Comparison of ENCODE assay signal across 9 cellular contexts in the genomic region with DNA sequence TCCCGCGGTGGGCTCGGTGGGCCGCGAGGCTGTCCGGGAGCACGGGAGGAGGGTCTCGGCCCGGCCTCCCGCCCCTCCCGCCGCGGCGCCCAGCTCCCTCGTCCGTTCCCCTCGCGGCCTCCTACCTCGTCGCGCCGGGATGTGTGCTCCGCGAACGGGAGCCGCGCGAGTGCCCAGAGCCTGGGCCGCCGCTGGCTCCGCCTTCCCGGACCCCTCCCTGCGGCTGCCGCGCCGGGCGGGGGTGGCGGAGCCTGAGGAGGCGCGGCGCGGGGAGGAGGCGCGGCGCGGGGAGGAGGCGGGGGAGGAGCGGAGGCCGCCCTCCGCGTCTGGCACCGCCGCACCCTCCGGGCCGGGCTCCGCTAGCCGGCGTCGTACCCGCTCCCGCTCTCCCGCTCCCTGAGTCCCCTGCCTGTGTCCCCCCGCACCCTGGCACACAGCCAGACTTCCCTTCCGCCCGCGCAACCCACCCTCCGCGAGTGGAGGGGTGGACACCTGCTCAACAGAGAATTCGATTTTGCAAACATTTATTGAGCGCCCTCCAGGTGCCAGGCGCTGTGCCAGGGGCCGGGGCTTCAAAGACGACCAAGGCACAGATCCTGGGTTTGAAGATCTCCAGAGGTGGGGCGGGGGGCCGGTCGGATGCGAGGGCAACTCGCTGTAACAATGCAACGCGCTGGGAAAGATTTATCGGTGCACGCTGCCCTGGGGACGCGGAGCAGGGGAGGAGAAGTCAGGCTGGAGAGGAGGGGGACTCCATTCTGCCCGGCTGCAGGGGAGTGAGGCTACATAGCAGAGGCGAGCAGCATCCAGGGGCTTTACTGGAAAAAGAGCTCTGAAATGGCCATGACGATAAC. TPM values are rescaled to one million over a fixed set of nuclear protein-coding genes. Genes with fewer than 3 reads are reported as not detected.
A peak's percentile ranks its signal among the peaks of the same experiment; 100 is the strongest.
DNase-seq lines count a peak whose midpoint lies in the region; ATAC-seq and TF ChIP-seq lines count a peak whose summit lies in the region.
"Had no signal": no experiment of that assay in that cellular context is flagged by ENCODE, and none has a peak within 500 bp of the region (broad histone marks: within the 10 kb centered on the region; RNA-seq: fewer than 3 reads in every experiment).

A gene with protein sequence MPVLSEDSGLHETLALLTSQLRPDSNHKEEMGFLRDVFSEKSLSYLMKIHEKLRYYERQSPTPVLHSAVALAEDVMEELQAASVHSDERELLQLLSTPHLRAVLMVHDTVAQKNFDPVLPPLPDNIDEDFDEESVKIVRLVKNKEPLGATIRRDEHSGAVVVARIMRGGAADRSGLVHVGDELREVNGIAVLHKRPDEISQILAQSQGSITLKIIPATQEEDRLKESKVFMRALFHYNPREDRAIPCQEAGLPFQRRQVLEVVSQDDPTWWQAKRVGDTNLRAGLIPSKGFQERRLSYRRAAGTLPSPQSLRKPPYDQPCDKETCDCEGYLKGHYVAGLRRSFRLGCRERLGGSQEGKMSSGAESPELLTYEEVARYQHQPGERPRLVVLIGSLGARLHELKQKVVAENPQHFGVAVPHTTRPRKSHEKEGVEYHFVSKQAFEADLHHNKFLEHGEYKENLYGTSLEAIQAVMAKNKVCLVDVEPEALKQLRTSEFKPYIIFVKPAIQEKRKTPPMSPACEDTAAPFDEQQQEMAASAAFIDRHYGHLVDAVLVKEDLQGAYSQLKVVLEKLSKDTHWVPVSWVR (minus strand): TSS at position 171 of the 854 bp plus-strand sequence. CDS start 1,240 bp downstream, outside the sequence.

- TF ChIP-seq CTCF in body of pancreas (IDR thresholded peaks at IDR 0.05), result no peak

- H3K27me3 Mint-ChIP-seq in T-helper 1 cell treated with Interleukin-12 subunit alpha and Interleukin-12 subunit beta and Interleukin-4 antibody, amounts not matched to agents 30 μg/mL and 1 μg/mL, for 36 hours (ENCODE audit: low read depth), result peaks cover 62% of the 10 kb centered on the region

- H3K36me3 ChIP-seq in body of pancreas (replicated peaks in 1 of 2; ENCODE audit: insufficient read depth in 1 of 2, low read depth in 2 of 2), result no peaks in the 10 kb centered on the region

- peak; percentile 91 for ATAC-seq in body of pancreas
- no peak for ATAC-seq in HG02884 (IDR thresholded peaks at IDR 0.05; ENCODE audit: unreplicated experiment)
- ATAC-seq in HG03439 (IDR thresholded peaks at IDR 0.05; ENCODE audit: unreplicated experiment), result no peak

- no peaks in the 10 kb centered on the region for H3K36me3 Mint-ChIP-seq in T-helper 1 cell treated with Interleukin-12 subunit alpha and Interleukin-12 subunit beta and Interleukin-4 antibody, amounts not matched to agents 30 μg/mL and 1 μg/mL, for 36 hours (ENCODE audit: low read depth)

- H3K27me3 ChIP-seq in body of pancreas, result no peaks in the 10 kb centered on the region

- intact Hi-C loops in body of pancreas (cut with DNase I), result no loop called here

- H3K4me3 Mint-ChIP-seq in T-helper 1 cell treated with Interleukin-12 subunit alpha and Interleukin-12 subunit beta and Interleukin-4 antibody, amounts not matched to agents 30 μg/mL and 1 μg/mL, for 36 hours, result peak within 1 kb of the TSS; percentile 75

- DNase-seq in D341Med (ENCODE audit: low spot score) (peak; percentile 98), LoVo (ENCODE audit: low spot score) (peak; percentile 84), body of pancreas (peak; percentile 64 to 77 (median 70)), hippocampal formation (lab: John Stamatoyannopoulos, UW) (peak; percentile 17 to 29), pulmonary artery endothelial cell (ENCODE audit: low read depth, low spot score) (no peak)

- no peaks in the 10 kb centered on the region for H3K9me3 Mint-ChIP-seq in T-helper 1 cell treated with Interleukin-12 subunit alpha and Interleukin-12 subunit beta and Interleukin-4 antibody, amounts not matched to agents 30 μg/mL and 1 μg/mL, for 36 hours

- H3K4me3 ChIP-seq in body of pancreas, result peak within 1 kb of the TSS; percentile 48 to 52

- peak within 1 kb of the TSS; percentile 59 to 79 (median 68) for H3K27ac ChIP-seq in body of pancreas

- no peaks in the 10 kb centered on the region for H3K9me3 ChIP-seq in body of pancreas

- peaks cover 26% of the 10 kb centered on the region for H3K4me1 ChIP-seq in body of pancreas

- peak; percentile 37 to 56 (median 53) for TF ChIP-seq POLR2A in body of pancreas (IDR thresholded peaks at IDR 0.05)

- WGBS in body of pancreas, 2 donors, result 2 to 5% methylated on average over 19 to 66 of the region's 87 CpGs

- no peak within 1 kb of the TSS for H3K27ac Mint-ChIP-seq in T-helper 1 cell treated with Interleukin-12 subunit alpha and Interleukin-12 subunit beta and Interleukin-4 antibody, amounts not matched to agents 30 μg/mL and 1 μg/mL, for 36 hours

- peaks cover 6% of the 10 kb centered on the region for H3K4me1 Mint-ChIP-seq in T-helper 1 cell treated with Interleukin-12 subunit alpha and Interleukin-12 subunit beta and Interleukin-4 antibody, amounts not matched to agents 30 μg/mL and 1 μg/mL, for 36 hours (ENCODE audit: low read depth)

RNA-seq across cellular contexts. Expression of the gene that starts here (rescaled TPM):
- total RNA-seq in body of pancreas (10 to 100 TPM; 20.2 to 22.4 TPM), pulmonary artery endothelial cell (9.8 and 10.2 TPM in 2 replicates)
- total RNA-seq: T-helper 1 cell treated with Interleukin-12 subunit alpha and Interleukin-12 subunit beta and Interleukin-4 antibody, amounts not matched to agents 30 ng/mL and 1 ng/mL, for 36 hours had no signal
